Comparison of ENCODE assay signal across 8 cellular contexts in the genomic region with DNA sequence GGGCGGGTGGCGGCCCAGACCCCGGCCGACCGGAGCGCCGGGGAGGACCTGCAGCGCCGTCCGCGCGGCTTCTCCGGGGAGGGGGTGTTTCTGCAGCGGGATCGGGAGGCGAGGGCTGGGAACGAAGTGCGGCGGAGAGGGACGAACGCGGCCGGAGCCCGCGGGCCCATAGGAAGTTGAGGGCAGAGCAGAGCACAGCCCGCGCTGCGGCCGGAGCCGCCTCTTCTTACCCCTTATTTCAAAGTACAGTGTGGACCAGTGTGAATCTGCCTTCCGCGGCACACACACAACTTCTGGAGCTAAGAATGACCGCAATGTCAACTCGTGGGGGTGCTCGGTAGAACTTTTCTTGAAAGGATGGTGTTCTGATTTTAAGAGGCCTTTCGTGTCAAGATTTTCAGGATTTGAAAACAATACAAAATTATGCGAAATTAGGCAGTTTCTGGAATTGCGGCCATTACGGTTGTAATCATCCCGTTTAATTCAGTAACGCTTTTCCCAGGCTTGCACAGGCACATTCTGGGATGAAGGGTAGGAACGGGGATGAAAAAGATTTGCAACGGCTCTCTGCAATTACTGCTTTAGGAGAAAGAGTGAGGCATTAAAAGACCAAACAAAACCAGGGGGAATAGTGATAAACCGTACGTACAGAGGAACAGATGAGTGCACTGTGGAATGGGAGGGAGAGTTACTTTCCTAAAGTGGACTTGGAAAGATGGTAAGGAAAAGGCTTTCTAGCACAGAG. TPM values are rescaled to one million over a fixed set of nuclear protein-coding genes. Genes with fewer than 3 reads are reported as not detected.
DNase-seq lines count a peak whose midpoint lies in the region; ATAC-seq and TF ChIP-seq lines count a peak whose summit lies in the region.

No MANE protein-coding gene starts in this region.

- ATAC-seq in GM21717 (IDR thresholded peaks at IDR 0.05; ENCODE audit: unreplicated experiment): peak; percentile 26
- ATAC-seq in GM18870 (IDR thresholded peaks at IDR 0.05; ENCODE audit: unreplicated experiment): no peak

- H3K36me3 ChIP-seq in iPS-20b (ENCODE audit: insufficient read depth, low read depth, low read length): no peaks in the 10 kb centered on the region
- H3K36me3 ChIP-seq in skeletal muscle tissue (ENCODE audit: control insufficient read depth in 3 of 3, insufficient read depth in 3 of 3, low read length in 3 of 3): no peaks in the 10 kb centered on the region

- intact Hi-C loops in MCF 10A (cut with micrococcal nuclease): loop anchor here (10.0 kb wide), 1 partner anchor 233 kb away; a partner anchor contains a TSS

- peak overlapping the region; percentile 80 for H3K4me3 Mint-ChIP-seq in MCF 10A (ENCODE audit: unreplicated experiment)

- H3K27me3 ChIP-seq in iPS-20b (ENCODE audit: insufficient read depth, low read length): no peaks in the 10 kb centered on the region
- H3K27me3 ChIP-seq in skeletal muscle tissue (ENCODE audit: control insufficient read depth in 3 of 3, insufficient read depth in 3 of 3, low read length in 3 of 3): no peaks in the 10 kb centered on the region

- CTCF ChIA-PET in MCF 10A (lab: Yijun Ruan, JAX): interaction anchor here (0.7 to 1.9 kb wide), 4 partner anchors 9 to 263 kb away, joined by 3 to 6 read pairs (median 4); no protein-coding TSS in a partner anchor

- no peak for TF ChIP-seq RAD21 in Ishikawa (IDR thresholded peaks at IDR 0.05; ENCODE audit: low read depth)

- no peaks in the 10 kb centered on the region for H3K27me3 Mint-ChIP-seq in MCF 10A (ENCODE audit: insufficient read depth, unreplicated experiment)

- peaks cover 18% of the 10 kb centered on the region for H3K4me1 Mint-ChIP-seq in MCF 10A (ENCODE audit: insufficient read depth, unreplicated experiment)

- POLR2A ChIA-PET in MCF 10A (lab: Yijun Ruan, JAX): interaction anchor here (0.6 to 2.9 kb wide), 7 partner anchors 9 to 306 kb away, joined by 3 to 12 read pairs (median 4); no protein-coding TSS in a partner anchor

- TF ChIP-seq CTCF in MCF 10A (IDR thresholded peaks at IDR 0.05; ENCODE audit: unreplicated experiment): no peak

- no peaks in the 10 kb centered on the region for H3K9me3 Mint-ChIP-seq in MCF 10A (ENCODE audit: unreplicated experiment)

- no peaks in the 10 kb centered on the region for H3K36me3 Mint-ChIP-seq in MCF 10A (ENCODE audit: insufficient read depth, unreplicated experiment)

- peak overlapping the region; percentile 91 for H3K9ac ChIP-seq in iPS-20b (ENCODE audit: low read depth, low read length)
- H3K9ac ChIP-seq in skeletal muscle tissue (ENCODE audit: low read depth in 1 of 3, low read length in 3 of 3): peak overlapping the region; percentile 79 to 92 (median 88)

- 0 out of 2 replicates have a peak, but pooled peaks have one; percentile 20 for TF ChIP-seq EP300 in Ishikawa (IDR thresholded peaks at IDR 0.05; ENCODE audit: borderline replicate concordance)

- BruUV-seq in MCF 10A (replicated peaks; lab: Mats Ljungman, UMichigan): TSS peak; percentile 53

- H3K27ac ChIP-seq in iPS-20b (ENCODE audit: low read length) (peak overlapping the region; percentile 53), skeletal muscle tissue (ENCODE audit: low read depth, low read length) (peak overlapping the region; percentile 81)

- peak; percentile 30 for DNase-seq in GM04504 (ENCODE audit: low read depth)
- peak; percentile 6 for DNase-seq in T follicular helper cell (ENCODE audit: low read depth)
- DNase-seq in MCF 10A (ENCODE audit: unreplicated experiment): peak; percentile 49

- H3K27ac Mint-ChIP-seq in MCF 10A (ENCODE audit: low read depth, unreplicated experiment): peak overlapping the region; percentile 88

- H3K4me1 ChIP-seq in iPS-20b (ENCODE audit: insufficient read depth, low read length): peaks cover 16% of the 10 kb centered on the region; the same call in 1 of the 2 replicates
- peaks cover 15 to 26% (median 19%) of the 10 kb centered on the region in 3 donors for H3K4me1 ChIP-seq in skeletal muscle tissue (ENCODE audit: control insufficient read depth in 3 of 3, insufficient read depth in 3 of 3, low read length in 3 of 3)

- H3K9me3 ChIP-seq in iPS-20b (ENCODE audit: insufficient read depth, low read depth, low read length) (no peaks in the 10 kb centered on the region), skeletal muscle tissue (ENCODE audit: control insufficient read depth in 3 of 3, low read length in 3 of 3) (no peaks in the 10 kb centered on the region)

- H3K4me3 ChIP-seq in iPS-20b (ENCODE audit: low read length): peak overlapping the region; percentile 88
- peak overlapping the region; percentile 74 to 94 (median 87) for H3K4me3 ChIP-seq in skeletal muscle tissue (ENCODE audit: low read length in 3 of 3)

TF ChIP-seq in Ishikawa, 13 proteins besides CTCF, POLR2A, EP300 and RAD21:
- TF ChIP-seq ZBTB7A (IDR thresholded peaks at IDR 0.05; ENCODE audit: low read depth) (no peak), FOXM1 (IDR thresholded peaks at IDR 0.05; ENCODE audit: borderline replicate concordance, low read depth) (no peak), CEBPB (IDR thresholded peaks at IDR 0.05) (no peak), CREB1 (IDR thresholded peaks at IDR 0.05; ENCODE audit: low read depth) (no peak), NFIC (IDR thresholded peaks at IDR 0.05) (no peak), YY1 (IDR thresholded peaks at IDR 0.05; ENCODE audit: low read depth) (peak; percentile 39; the same call in 1 of the 2 replicates), EGR1 (IDR thresholded peaks at IDR 0.05) (no peak), TAF1 (IDR thresholded peaks at IDR 0.05; ENCODE audit: low read depth) (peak; percentile 64; the same call in 1 of the 2 replicates), TEAD4 (IDR thresholded peaks at IDR 0.05) (no peak), TCF12 (IDR thresholded peaks at IDR 0.05; ENCODE audit: low read depth) (0 out of 2 replicates have a peak, but pooled peaks have one; percentile 13)
- TF ChIP-seq, protein P1, sequence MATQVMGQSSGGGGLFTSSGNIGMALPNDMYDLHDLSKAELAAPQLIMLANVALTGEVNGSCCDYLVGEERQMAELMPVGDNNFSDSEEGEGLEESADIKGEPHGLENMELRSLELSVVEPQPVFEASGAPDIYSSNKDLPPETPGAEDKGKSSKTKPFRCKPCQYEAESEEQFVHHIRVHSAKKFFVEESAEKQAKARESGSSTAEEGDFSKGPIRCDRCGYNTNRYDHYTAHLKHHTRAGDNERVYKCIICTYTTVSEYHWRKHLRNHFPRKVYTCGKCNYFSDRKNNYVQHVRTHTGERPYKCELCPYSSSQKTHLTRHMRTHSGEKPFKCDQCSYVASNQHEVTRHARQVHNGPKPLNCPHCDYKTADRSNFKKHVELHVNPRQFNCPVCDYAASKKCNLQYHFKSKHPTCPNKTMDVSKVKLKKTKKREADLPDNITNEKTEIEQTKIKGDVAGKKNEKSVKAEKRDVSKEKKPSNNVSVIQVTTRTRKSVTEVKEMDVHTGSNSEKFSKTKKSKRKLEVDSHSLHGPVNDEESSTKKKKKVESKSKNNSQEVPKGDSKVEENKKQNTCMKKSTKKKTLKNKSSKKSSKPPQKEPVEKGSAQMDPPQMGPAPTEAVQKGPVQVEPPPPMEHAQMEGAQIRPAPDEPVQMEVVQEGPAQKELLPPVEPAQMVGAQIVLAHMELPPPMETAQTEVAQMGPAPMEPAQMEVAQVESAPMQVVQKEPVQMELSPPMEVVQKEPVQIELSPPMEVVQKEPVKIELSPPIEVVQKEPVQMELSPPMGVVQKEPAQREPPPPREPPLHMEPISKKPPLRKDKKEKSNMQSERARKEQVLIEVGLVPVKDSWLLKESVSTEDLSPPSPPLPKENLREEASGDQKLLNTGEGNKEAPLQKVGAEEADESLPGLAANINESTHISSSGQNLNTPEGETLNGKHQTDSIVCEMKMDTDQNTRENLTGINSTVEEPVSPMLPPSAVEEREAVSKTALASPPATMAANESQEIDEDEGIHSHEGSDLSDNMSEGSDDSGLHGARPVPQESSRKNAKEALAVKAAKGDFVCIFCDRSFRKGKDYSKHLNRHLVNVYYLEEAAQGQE (IDR thresholded peaks at IDR 0.05; ENCODE audit: low read depth): no peak
- TF ChIP-seq, protein P2, sequence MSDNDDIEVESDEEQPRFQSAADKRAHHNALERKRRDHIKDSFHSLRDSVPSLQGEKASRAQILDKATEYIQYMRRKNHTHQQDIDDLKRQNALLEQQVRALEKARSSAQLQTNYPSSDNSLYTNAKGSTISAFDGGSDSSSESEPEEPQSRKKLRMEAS (IDR thresholded peaks at IDR 0.05): peak; percentile 33; the same call in 1 of the 2 replicates
- TF ChIP-seq, protein P3, sequence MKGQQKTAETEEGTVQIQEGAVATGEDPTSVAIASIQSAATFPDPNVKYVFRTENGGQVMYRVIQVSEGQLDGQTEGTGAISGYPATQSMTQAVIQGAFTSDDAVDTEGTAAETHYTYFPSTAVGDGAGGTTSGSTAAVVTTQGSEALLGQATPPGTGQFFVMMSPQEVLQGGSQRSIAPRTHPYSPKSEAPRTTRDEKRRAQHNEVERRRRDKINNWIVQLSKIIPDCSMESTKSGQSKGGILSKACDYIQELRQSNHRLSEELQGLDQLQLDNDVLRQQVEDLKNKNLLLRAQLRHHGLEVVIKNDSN (IDR thresholded peaks at IDR 0.05): no peak

RNA-seq across cellular contexts. Expression of a gene that starts 0.8 kb away (rescaled TPM):
- 13.6 and 21.4 TPM in 2 replicates for total RNA-seq in MCF 10A (2022)
- total RNA-seq in skeletal muscle tissue: 61.6 TPM
